13 cellular contexts compared by ENCODE assay signal in genomic region chr1:50176563-50176885, GRCh38.
DNase-seq lines count a peak whose midpoint lies in the region; ATAC-seq and TF ChIP-seq lines count a peak whose summit lies in the region.
"Had no signal": no experiment of that assay in that cellular context is flagged by ENCODE, and none has a peak within 500 bp of the region (broad histone marks: within the 10 kb centered on the region; RNA-seq: fewer than 3 reads in every experiment).

No MANE protein-coding gene starts in this region.

- H3K23ac ChIP-seq in mesendoderm (ENCODE audit: low read length), result no peak overlapping the region

- no peak overlapping the region for H3K4me3 ChIP-seq in cardiac muscle cell
- H3K4me3 ChIP-seq in heart right ventricle, result no peak overlapping the region
- H3K4me3 ChIP-seq in mesendoderm (ENCODE audit: low read length), result no peak overlapping the region

- no peak overlapping the region for H2AK5ac ChIP-seq in mesendoderm (ENCODE audit: low read length)

- 45 to 53% methylated on average over 2 of the region's 2 CpGs for WGBS in heart right ventricle, 2 donors
- no CpG with 5 or more reads among the region's 2 CpGs for WGBS in mesendoderm (ENCODE audit: extremely low coverage, insufficient coverage, low lambda C conversion rate)

- H3K9me3 ChIP-seq in cardiac muscle cell (ENCODE audit: low read depth) (no peaks in the 10 kb centered on the region), heart right ventricle (no peaks in the 10 kb centered on the region)

- H2BK15ac ChIP-seq in mesendoderm (replicated peaks; ENCODE audit: low read depth), result no peak overlapping the region

- H4K8ac ChIP-seq in mesendoderm (ENCODE audit: low read depth, low read length), result no peak overlapping the region

- H3K79me1 ChIP-seq in mesendoderm (ENCODE audit: low read length), result no peaks in the 10 kb centered on the region

- intact Hi-C loops in heart right ventricle (cut with DNase I), result no loop called here

- H4K5ac ChIP-seq in mesendoderm (ENCODE audit: low read length), result no peak overlapping the region

- H3K18ac ChIP-seq in mesendoderm (ENCODE audit: low read length), result no peak overlapping the region

- ATAC-seq in heart right ventricle, result no peak
- ATAC-seq in HG03354 (IDR thresholded peaks at IDR 0.05; ENCODE audit: poor library complexity, severe bottlenecking, unreplicated experiment), result no peak
- no peak for ATAC-seq in GM18520 (IDR thresholded peaks at IDR 0.05; ENCODE audit: unreplicated experiment)
- ATAC-seq: HCT116 had no signal

- DNase-seq in cardiac muscle cell (ENCODE audit: low read depth in 1 of 2, low spot score in 1 of 2) (no peak), heart right ventricle (no peak), NCI-H2107 (lab: John Stamatoyannopoulos, UW) (peak; percentile 57), NCI-H82 treated with DMSO at 0.1 percent for 48 hours (lab: John Stamatoyannopoulos, UW; ENCODE audit: unreplicated experiment) (peak; percentile 12), mesendoderm (peak; percentile 59)
- DNase-seq: C1 segment of cervical spinal cord; CD4-positive, alpha-beta T cell; DMS153; GF-D8 had no signal

- peaks cover 25% of the 10 kb centered on the region for H3K4me1 ChIP-seq in cardiac muscle cell (ENCODE audit: low read depth)
- peaks cover 0 to 14% (median 3%) of the 10 kb centered on the region in 9 donors for H3K4me1 ChIP-seq in heart right ventricle
- H3K4me1 ChIP-seq in mesendoderm (ENCODE audit: control insufficient read depth, low read depth, low read length), result peaks cover 2% of the 10 kb centered on the region

- H3K9ac ChIP-seq in mesendoderm (ENCODE audit: low read length), result no peak overlapping the region

- H3K27ac ChIP-seq in cardiac muscle cell (peak overlapping the region; percentile 22), heart right ventricle (no peak overlapping the region), mesendoderm (ENCODE audit: low read depth, low read length) (no peak overlapping the region)
- H3K27ac ChIP-seq: HL-60 had no signal

- H3K4me2 ChIP-seq in mesendoderm (ENCODE audit: low read length), result no peak overlapping the region

- no peak overlapping the region for H2BK120ac ChIP-seq in mesendoderm (ENCODE audit: low read depth, low read length)

- no peak overlapping the region for H3K56ac ChIP-seq in mesendoderm (ENCODE audit: low read length)

- no peaks in the 10 kb centered on the region for H3K79me2 ChIP-seq in mesendoderm (ENCODE audit: control insufficient read depth, insufficient read depth, low read length)

- no peak overlapping the region for H3K4ac ChIP-seq in mesendoderm (ENCODE audit: low read depth, low read length)

- H3K27me3 ChIP-seq in cardiac muscle cell, result peaks cover 5% of the 10 kb centered on the region
- H3K27me3 ChIP-seq in heart right ventricle, result no peaks in the 10 kb centered on the region
- no peaks in the 10 kb centered on the region for H3K27me3 ChIP-seq in mesendoderm (ENCODE audit: insufficient read depth, low read length, poor library complexity)

- H3K36me3 ChIP-seq in cardiac muscle cell, result no peaks in the 10 kb centered on the region
- H3K36me3 ChIP-seq in heart right ventricle, result no peaks in the 10 kb centered on the region
- no peaks in the 10 kb centered on the region for H3K36me3 ChIP-seq in mesendoderm (ENCODE audit: control insufficient read depth, insufficient read depth, low read length)

- H2BK5ac ChIP-seq in mesendoderm (ENCODE audit: low read length), result no peak overlapping the region

- TF ChIP-seq CTCF in cardiac muscle cell (IDR thresholded peaks at IDR 0.05; ENCODE audit: low read depth, low read length) (no peak), heart right ventricle (IDR thresholded peaks at IDR 0.05) (no peak)

Comparison
In these comparisons a context has a peak if more than half of its experiments do, and no peak if none do; other contexts are left out.
1. DNase-seq: peak in NCI-H2107 (single experiment), NCI-H82 treated with DMSO at 0.1 percent for 48 hours (single experiment) and mesendoderm (single experiment); none in cardiac muscle cell (0 of 2) and heart right ventricle (0 of 2).